ENCODE assay signal across 19 cellular contexts in genomic region chr9:88828018-88828417, GRCh38.
"Had no signal": no experiment of that assay in that cellular context is flagged by ENCODE, and none has a peak within 500 bp of the region (broad histone marks: within the 10 kb centered on the region; RNA-seq: fewer than 3 reads in every experiment).

No MANE protein-coding gene starts in this region.

- H3K9me3 Mint-ChIP-seq: activated naive CD4-positive, alpha-beta T cell treated with anti-CD3 and anti-CD28 coated beads, Interleukin-2, amount 50 U/mL, for 72 hours; dendritic cell treated with granulocyte-macrophage colony-stimulating factor and Interleukin-4, amounts not matched to agents 40 ng/mL and 50 ng/mL, for 4 days had no signal

- DNase-seq: activated CD4-positive, alpha-beta T cell treated with anti-CD3 and anti-CD28 coated beads, Interleukin-2, amount 50 U/mL, for 48 hours; activated gamma-delta T cell; effector CD8-positive, alpha-beta T cell; glutamatergic neuron; hypothalamus; islet precursor cell; left colon; ovary; psoas muscle; right lobe of liver; stimulated activated CD4-positive, alpha-beta T cell treated with anti-CD3 and anti-CD28 coated beads, Interleukin-4, amount 100 ng/mL, for 4 hours; SW 1271; T-helper 2 cell; testis had no signal

- H3K4me1 Mint-ChIP-seq: stimulated activated memory B cell treated with anti-CD40 and anti-IgM and Interleukin-4, amounts not matched to agents 10 μg/mL and 1 μg/mL and 100 μg/mL, for 72 hours had no signal

- H3K4me3 ChIP-seq: adrenal gland, ovary, psoas muscle, right lobe of liver, testis had no signal

- H3K4me1 ChIP-seq: psoas muscle, right lobe of liver had no signal

- H3K4me3 Mint-ChIP-seq: dendritic cell treated with granulocyte-macrophage colony-stimulating factor and Interleukin-4, amounts not matched to agents 40 ng/mL and 50 ng/mL, for 4 days; stimulated activated memory B cell treated with anti-CD40 and anti-IgM and Interleukin-4, amounts not matched to agents 10 μg/mL and 1 μg/mL and 100 μg/mL, for 72 hours had no signal

- H3K27me3 ChIP-seq: adrenal gland, ovary, right lobe of liver, testis had no signal

- ATAC-seq: activated naive CD4-positive, alpha-beta T cell treated with anti-CD3 and anti-CD28 coated beads, Interleukin-2, amount 50 U/mL, for 72 hours; esophagus mucosa; left colon; right lobe of liver had no signal

- H3K9me3 ChIP-seq: adrenal gland, ovary, psoas muscle, right lobe of liver, testis had no signal

- H3K27ac ChIP-seq: ovary, psoas muscle, right lobe of liver had no signal

- H3K36me3 Mint-ChIP-seq: activated naive CD4-positive, alpha-beta T cell treated with anti-CD3 and anti-CD28 coated beads, Interleukin-2, amount 50 U/mL, for 72 hours; stimulated activated memory B cell treated with anti-CD40 and anti-IgM and Interleukin-4, amounts not matched to agents 10 μg/mL and 1 μg/mL and 100 μg/mL, for 72 hours had no signal

- H3K27ac Mint-ChIP-seq: activated naive CD4-positive, alpha-beta T cell treated with anti-CD3 and anti-CD28 coated beads, Interleukin-2, amount 50 U/mL, for 72 hours; dendritic cell treated with granulocyte-macrophage colony-stimulating factor and Interleukin-4, amounts not matched to agents 40 ng/mL and 50 ng/mL, for 4 days; stimulated activated memory B cell treated with anti-CD40 and anti-IgM and Interleukin-4, amounts not matched to agents 10 μg/mL and 1 μg/mL and 100 μg/mL, for 72 hours had no signal

- H3K36me3 ChIP-seq: adrenal gland, ovary, right lobe of liver had no signal
